In genomic region chr5:75656311-75657003, GRCh38 we compare ENCODE assay signal across 8 cellular contexts. TPM values are rescaled to one million over a fixed set of nuclear protein-coding genes. Genes with fewer than 3 reads are reported as not detected.
DNase-seq lines count a peak whose midpoint lies in the region; ATAC-seq and TF ChIP-seq lines count a peak whose summit lies in the region.

No MANE protein-coding gene starts in this region.

- H3K27me3 Mint-ChIP-seq in naive thymus-derived CD8-positive, alpha-beta T cell, result peaks cover 0 to 9% (median 1%) of the 10 kb centered on the region in 5 donors

- 22 to 34% methylated on average over 9 of the region's 9 CpGs for WGBS in esophagus, 2 donors

- TF ChIP-seq CTCF in GM10266 (IDR thresholded peaks at IDR 0.05; ENCODE audit: control insufficient read depth, insufficient read depth, low read depth, missing control alignments), result no peak

- ATAC-seq in naive thymus-derived CD8-positive, alpha-beta T cell, result no peak
- ATAC-seq in GM18498 (IDR thresholded peaks at IDR 0.05; ENCODE audit: unreplicated experiment), result no peak

- peaks cover 0 to 2% (median under 1%) of the 10 kb centered on the region in 4 donors for H3K4me1 Mint-ChIP-seq in naive thymus-derived CD8-positive, alpha-beta T cell

- H3K27ac ChIP-seq in esophagus (ENCODE audit: low read depth in 2 of 2, low read length in 1 of 2), result peak overlapping the region; percentile 45 to 86

- no peaks in the 10 kb centered on the region for H3K36me3 Mint-ChIP-seq in naive thymus-derived CD8-positive, alpha-beta T cell

- H3K36me3 ChIP-seq in esophagus (ENCODE audit: control insufficient read depth in 2 of 2, insufficient read depth in 2 of 2, low read length in 1 of 2), result no peaks in the 10 kb centered on the region

- H3K27ac Mint-ChIP-seq in naive thymus-derived CD8-positive, alpha-beta T cell, result peak overlapping the region in 2 of 10 donors; percentile 4 to 29

- no peaks in the 10 kb centered on the region for H3K9me3 ChIP-seq in esophagus (ENCODE audit: control insufficient read depth in 2 of 2, insufficient read depth in 1 of 2, low read depth in 1 of 2, low read length in 1 of 2)

- POLR2A ChIA-PET in naive thymus-derived CD8-positive, alpha-beta T cell (lab: Charles Lee), result no interaction called here

- peak overlapping the region in 9 of 10 donors; percentile 48 to 74 (median 54) for H3K4me3 Mint-ChIP-seq in naive thymus-derived CD8-positive, alpha-beta T cell

- peak; percentile 63 for DNase-seq in AG08396 (ENCODE audit: low spot score)
- peak; percentile 74 for DNase-seq in NCI-H345 (lab: John Stamatoyannopoulos, UW)
- no peak for DNase-seq in naive thymus-derived CD8-positive, alpha-beta T cell
- no peak for DNase-seq in HUDEP-2 (lab: John Stamatoyannopoulos, UW; ENCODE audit: unreplicated experiment in 76 of 76)
- no peak for DNase-seq in activated T-cell treated with anti-CD3 and anti-CD28 coated beads, Interleukin-2, amount 50 U/mL, for 48 hours
- no peak for DNase-seq in GM10266 (ENCODE audit: extremely low spot score)

- peaks cover 0 to 2% of the 10 kb centered on the region in 2 donors for H3K4me1 ChIP-seq in esophagus (ENCODE audit: control insufficient read depth in 2 of 2, insufficient read depth in 2 of 2, low read length in 1 of 2)

- no peaks in the 10 kb centered on the region for H3K27me3 ChIP-seq in esophagus (ENCODE audit: control insufficient read depth in 1 of 2, insufficient read depth in 2 of 2, low read length in 2 of 2)

- H3K4me3 ChIP-seq in esophagus (ENCODE audit: low read depth in 1 of 2, low read length in 2 of 2), result peak overlapping the region; percentile 52 to 72

- H3K9me3 Mint-ChIP-seq in naive thymus-derived CD8-positive, alpha-beta T cell, result no peaks in the 10 kb centered on the region

RNA-seq across cellular contexts. Expression of gene ANKDD1B, which starts 45.2 kb away (rescaled TPM):
- under 1 TPM; 0.15 to 0.92 TPM for polyA plus RNA-seq in esophagus
- under 1 TPM; 0.49 to 0.75 TPM for total RNA-seq in naive thymus-derived CD8-positive, alpha-beta T cell
- under 1 TPM; 0.27 to 0.39 (median 0.39) TPM for polyA plus RNA-seq in naive thymus-derived CD8-positive, alpha-beta T cell

Comparison
In these comparisons a context has a peak if more than half of its experiments do, and no peak if none do; other contexts are left out.
1. DNase-seq: peak in AG08396 (single experiment) and NCI-H345 (single experiment); none in naive thymus-derived CD8-positive, alpha-beta T cell (0 of 10), HUDEP-2 (0 of 76), activated T-cell treated with anti-CD3 and anti-CD28 coated beads, Interleukin-2, amount 50 U/mL, for 48 hours (0 of 2) and GM10266 (single experiment).